ENCODE assay signal across 1 cellular context in genomic region chr16:10501016-10501607, GRCh38.
TF ChIP-seq lines count a peak whose summit lies in the region.

No MANE protein-coding gene starts in this region.

TF ChIP-seq in GM23338, 12 proteins besides CTCF, POLR2A, EP300 and RAD21 (continued from another document):
- TF ChIP-seq REST (IDR thresholded peaks at IDR 0.05; ENCODE audit: unreplicated experiment): no peak
- no peak for TF ChIP-seq EZH2phosphoT487 (IDR thresholded peaks at IDR 0.05; ENCODE audit: unreplicated experiment)
- no peak for TF ChIP-seq POLR2AphosphoS5 (IDR thresholded peaks at IDR 0.05; ENCODE audit: low read depth)
- no peak for TF ChIP-seq JUNB (IDR thresholded peaks at IDR 0.05; ENCODE audit: unreplicated experiment)
- TF ChIP-seq ZNF462 (CRISPR knock-in tag; IDR thresholded peaks at IDR 0.05): no peak
